ENCODE assay signal across 20 cellular contexts in the genomic region with DNA sequence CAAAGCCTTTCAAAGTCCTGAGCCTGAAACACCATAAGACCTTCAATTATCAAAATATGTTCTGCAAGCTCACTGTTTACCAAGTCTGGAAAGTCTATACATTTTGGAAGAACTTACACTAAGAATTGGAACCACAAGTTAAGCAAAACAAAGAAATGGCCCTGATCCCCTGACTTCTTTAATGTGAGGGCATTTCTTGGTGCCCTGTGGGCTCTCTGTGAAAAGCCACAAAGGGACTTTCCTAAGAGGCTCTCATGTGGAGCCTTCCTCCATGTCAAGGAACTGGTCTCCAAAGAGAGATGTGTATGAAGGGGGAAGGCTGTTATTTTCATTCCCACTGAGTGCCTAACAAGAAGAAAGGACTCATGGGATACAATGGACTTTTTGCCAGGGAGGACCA. TPM values are rescaled to one million over a fixed set of nuclear protein-coding genes. Genes with fewer than 3 reads are reported as not detected.
DNase-seq lines count a peak whose midpoint lies in the region; ATAC-seq, FAIRE-seq and TF ChIP-seq lines count a peak whose summit lies in the region.
"Had no signal": no experiment of that assay in that cellular context is flagged by ENCODE, and none has a peak within 500 bp of the region (broad histone marks: within the 10 kb centered on the region; RNA-seq: fewer than 3 reads in every experiment).

No MANE protein-coding gene starts in this region.

- peak; percentile 85 for ATAC-seq in GM12878

- RAD21 ChIA-PET in GM12878 (lab: Charles Lee; ENCODE audit: unreplicated experiment): no interaction called here

- no peak overlapping the region for H3K9ac ChIP-seq in GM12878 (ENCODE audit: control insufficient read depth, insufficient read depth, low read length)

- H3K4me1 ChIP-seq in GM12878 (ENCODE audit: control insufficient read depth, insufficient read depth, low read length): no peaks in the 10 kb centered on the region
- no peaks in the 10 kb centered on the region for H3K4me1 ChIP-seq in ovary (ENCODE audit: insufficient read depth)
- H3K4me1 ChIP-seq: Peyer's patch had no signal

- no peak for TF ChIP-seq CTCF in GM12865 (IDR thresholded peaks at IDR 0.05; ENCODE audit: insufficient read depth, low read depth, low read length, missing control alignments)
- TF ChIP-seq CTCF in GM12878 (IDR thresholded peaks at IDR 0.05 in 2 of 3, conservative IDR thresholded peaks at IDR 0.05 in 1 of 3; ENCODE audit: control insufficient read depth in 2 of 3, extremely low read depth in 1 of 3, insufficient read depth in 1 of 3, low read depth in 3 of 3, low read length in 3 of 3): no peak
- TF ChIP-seq CTCF in ovary (IDR thresholded peaks at IDR 0.05): no peak

- in situ Hi-C loops in GM12878 (cut with MboI): no loop called here

- no peak for DNase-seq in activated CD4-positive, alpha-beta T cell treated with anti-CD3 and anti-CD28 coated beads, Interleukin-2, amount 10 ng/mL, durations not matched to agents 7 days and 5 days
- no peak for DNase-seq in activated CD4-positive, alpha-beta T cell treated with anti-CD3 and anti-CD28 coated beads for 1 hour
- DNase-seq in GM12865 (ENCODE audit: low read depth) (peak; percentile 41), GM12878 (ENCODE audit: low read depth, low spot score) (no peak), ovary (no peak), NCI-H345 (lab: John Stamatoyannopoulos, UW) (no peak), DMS79 treated with DMSO at 0.1 percent for 48 hours (lab: John Stamatoyannopoulos, UW) (no peak)
- DNase-seq in activated CD4-positive, alpha-beta memory T cell treated with anti-CD3 and anti-CD28 coated beads, Interleukin-2, amount 10 ng/mL, durations not matched to agents 7 days and 5 days: peak; percentile 32
- DNase-seq: C1 segment of cervical spinal cord, COR-L47, DMS153, GOT3, NCI-H1417, NCI-H1930, NCI-H510A treated with DMSO at 0.1 percent for 48 hours, Peyer's patch had no signal

- H3K9me3 ChIP-seq in GM12878 (replicated peaks; ENCODE audit: control insufficient read depth, insufficient read depth, low read length) (no peaks in the 10 kb centered on the region), ovary (no peaks in the 10 kb centered on the region)
- H3K9me3 ChIP-seq: Peyer's patch had no signal

- H2AFZ ChIP-seq in GM12878 (ENCODE audit: control insufficient read depth, low read depth, low read length): no peak overlapping the region

- H3K27me3 ChIP-seq in GM12878 (replicated peaks in 1 of 2; ENCODE audit: control insufficient read depth in 2 of 2, insufficient read depth in 2 of 2, low read length in 1 of 2): no peaks in the 10 kb centered on the region; a peak in 1 of 4 replicates
- no peaks in the 10 kb centered on the region for H3K27me3 ChIP-seq in ovary
- H3K27me3 ChIP-seq: Peyer's patch had no signal

- no peak for TF ChIP-seq EP300 in GM12878 (IDR thresholded peaks at IDR 0.05; ENCODE audit: borderline replicate concordance in 1 of 2, control insufficient read depth in 1 of 2, low read depth in 2 of 2, low read length in 2 of 2)
- TF ChIP-seq EP300 in ovary (IDR thresholded peaks at IDR 0.05): no peak

- no peaks in the 10 kb centered on the region for H3K27me3 Mint-ChIP-seq in activated CD4-positive, alpha-beta T cell treated with anti-CD3 and anti-CD28 coated beads, Interleukin-2, amount 10 ng/mL, durations not matched to agents 7 days and 5 days
- no peaks in the 10 kb centered on the region for H3K27me3 Mint-ChIP-seq in activated CD4-positive, alpha-beta memory T cell treated with anti-CD3 and anti-CD28 coated beads, Interleukin-2, amount 10 ng/mL, durations not matched to agents 7 days and 5 days

- H3K4me3 ChIP-seq in GM12865 (ENCODE audit: low read depth, low read length): no peak overlapping the region
- no peak overlapping the region for H3K4me3 ChIP-seq in GM12878
- no peak overlapping the region for H3K4me3 ChIP-seq in ovary
- H3K4me3 ChIP-seq: Peyer's patch had no signal

- H3K36me3 ChIP-seq in GM12878 (ENCODE audit: control insufficient read depth in 2 of 2, insufficient read depth in 2 of 2, low read length in 1 of 2): no peaks in the 10 kb centered on the region
- no peaks in the 10 kb centered on the region for H3K36me3 ChIP-seq in ovary
- H3K36me3 ChIP-seq: Peyer's patch had no signal

- peaks cover 21% of the 10 kb centered on the region for H3K4me1 Mint-ChIP-seq in activated CD4-positive, alpha-beta T cell treated with anti-CD3 and anti-CD28 coated beads, Interleukin-2, amount 10 ng/mL, durations not matched to agents 7 days and 5 days
- H3K4me1 Mint-ChIP-seq in activated CD4-positive, alpha-beta memory T cell treated with anti-CD3 and anti-CD28 coated beads, Interleukin-2, amount 10 ng/mL, durations not matched to agents 7 days and 5 days: peaks cover 20% of the 10 kb centered on the region

- H3K4me3 Mint-ChIP-seq in activated CD4-positive, alpha-beta T cell treated with anti-CD3 and anti-CD28 coated beads, Interleukin-2, amount 10 ng/mL, durations not matched to agents 7 days and 5 days: no peak overlapping the region
- H3K4me3 Mint-ChIP-seq in activated CD4-positive, alpha-beta memory T cell treated with anti-CD3 and anti-CD28 coated beads, Interleukin-2, amount 10 ng/mL, durations not matched to agents 7 days and 5 days: no peak overlapping the region
- H3K4me3 Mint-ChIP-seq: IgD-negative memory B cell had no signal

- intact Hi-C loops in GM12878 (cut with micrococcal nuclease; ENCODE audit: unreplicated experiment) (no loop called here), ovary (cut with DNase I) (loop anchor here in 1 of 4 donors (5.0 kb wide), 1 partner anchor 251 kb away; no protein-coding TSS in a partner anchor)

- no peaks in the 10 kb centered on the region for H4K20me1 ChIP-seq in GM12878 (ENCODE audit: control insufficient read depth, insufficient read depth)

- TF ChIP-seq POLR2A in GM12878 (IDR thresholded peaks at IDR 0.05; ENCODE audit: low read depth, low read length) (no peak), ovary (IDR thresholded peaks at IDR 0.05) (no peak)

- no peak for FAIRE-seq in GM12878 (lab: Jason Lieb, UNC)

- no peaks in the 10 kb centered on the region for H3K36me3 Mint-ChIP-seq in activated CD4-positive, alpha-beta T cell treated with anti-CD3 and anti-CD28 coated beads, Interleukin-2, amount 10 ng/mL, durations not matched to agents 7 days and 5 days (ENCODE audit: low read depth)
- H3K36me3 Mint-ChIP-seq in activated CD4-positive, alpha-beta memory T cell treated with anti-CD3 and anti-CD28 coated beads, Interleukin-2, amount 10 ng/mL, durations not matched to agents 7 days and 5 days (ENCODE audit: low read depth): no peaks in the 10 kb centered on the region
- H3K36me3 Mint-ChIP-seq: IgD-negative memory B cell had no signal

- H3K27ac Mint-ChIP-seq in activated CD4-positive, alpha-beta T cell treated with anti-CD3 and anti-CD28 coated beads, Interleukin-2, amount 10 ng/mL, durations not matched to agents 7 days and 5 days: peak overlapping the region; percentile 3
- H3K27ac Mint-ChIP-seq in activated CD4-positive, alpha-beta memory T cell treated with anti-CD3 and anti-CD28 coated beads, Interleukin-2, amount 10 ng/mL, durations not matched to agents 7 days and 5 days: peak overlapping the region; percentile 14
- H3K27ac Mint-ChIP-seq: IgD-negative memory B cell had no signal

- H3K79me2 ChIP-seq in GM12878 (ENCODE audit: control insufficient read depth, insufficient read depth, low read length): no peaks in the 10 kb centered on the region

- no TSS peak for BruUV-seq in GM12878 (replicated peaks; lab: Mats Ljungman, UMichigan)

- SMC1A ChIA-PET in GM12878 (lab: Charles Lee; ENCODE audit: uncharacterized antibody, unreplicated experiment): no interaction called here

- CTCF ChIA-PET in activated CD4-positive, alpha-beta T cell treated with anti-CD3 and anti-CD28 coated beads, Interleukin-2, amount 10 ng/mL, durations not matched to agents 7 days and 5 days (lab: Charles Lee): interaction anchor here (1.1 kb wide), 1 partner anchor 14 kb away, joined by 4 read pairs; no protein-coding TSS in a partner anchor
- CTCF ChIA-PET in activated CD4-positive, alpha-beta memory T cell treated with anti-CD3 and anti-CD28 coated beads, Interleukin-2, amount 10 ng/mL, durations not matched to agents 7 days and 5 days (lab: Charles Lee): no interaction called here
- CTCF ChIA-PET in GM12878 (lab: Yijun Ruan, JAX): interaction anchor here (1.0 kb wide), 1 partner anchor 42 kb away, joined by 3 read pairs; no protein-coding TSS in a partner anchor

- TF ChIP-seq RAD21 in GM12878 (IDR thresholded peaks at IDR 0.05; ENCODE audit: insufficient read depth, low read depth, low read length): no peak

- no peak overlapping the region for H3K4me2 ChIP-seq in GM12878 (ENCODE audit: control insufficient read depth, insufficient read depth)

- POLR2A ChIA-PET in activated CD4-positive, alpha-beta T cell treated with anti-CD3 and anti-CD28 coated beads, Interleukin-2, amount 10 ng/mL, durations not matched to agents 7 days and 5 days (lab: Charles Lee): no interaction called here
- POLR2A ChIA-PET in activated CD4-positive, alpha-beta memory T cell treated with anti-CD3 and anti-CD28 coated beads, Interleukin-2, amount 10 ng/mL, durations not matched to agents 7 days and 5 days (lab: Charles Lee): no interaction called here
- POLR2A ChIA-PET in GM12878 (lab: Charles Lee): no interaction called here

- no peaks in the 10 kb centered on the region for H3K9me3 Mint-ChIP-seq in activated CD4-positive, alpha-beta T cell treated with anti-CD3 and anti-CD28 coated beads, Interleukin-2, amount 10 ng/mL, durations not matched to agents 7 days and 5 days
- H3K9me3 Mint-ChIP-seq in activated CD4-positive, alpha-beta memory T cell treated with anti-CD3 and anti-CD28 coated beads, Interleukin-2, amount 10 ng/mL, durations not matched to agents 7 days and 5 days: no peaks in the 10 kb centered on the region
- H3K9me3 Mint-ChIP-seq: IgD-negative memory B cell had no signal

- H3K27ac ChIP-seq in GM12878 (ENCODE audit: control insufficient read depth, insufficient read depth) (no peak overlapping the region), ovary (no peak overlapping the region)
- H3K27ac ChIP-seq: Peyer's patch had no signal

RNA-seq across cellular contexts. Expression of gene MYH6, which starts 13.5 kb away (rescaled TPM):
- total RNA-seq in activated CD4-positive, alpha-beta T cell treated with anti-CD3 and anti-CD28 coated beads, Interleukin-2, amount 10 ng/mL, durations not matched to agents 7 days and 5 days: under 1 TPM; 0.07 to 0.08 TPM
- under 1 TPM; 0.08 to 0.10 TPM for total RNA-seq in activated CD4-positive, alpha-beta memory T cell treated with anti-CD3 and anti-CD28 coated beads, Interleukin-2, amount 10 ng/mL, durations not matched to agents 7 days and 5 days
- total RNA-seq in GM12878 (2013; cell fraction: nucleolus; rRNA removed): not detected in 2 replicates
- total RNA-seq in GM12878 (2014; rRNA removed): not detected in 2 replicates
- not detected in 2 replicates for total RNA-seq in GM12878 (2014; rRNA removed; fragmentation: Illumina TruSeq; extraction: Trizol)
- total RNA-seq in GM12878 (2021): not detected in 2 replicates
- not detected for polyA plus RNA-seq in GM12878 (2011; ENCODE audit: low read depth)
- 0.05 and 0.06 TPM in 2 replicates for polyA plus RNA-seq in GM12878 (2011; rRNA removed)
- polyA plus RNA-seq in GM12878 (2011; cell fraction: cytosol; rRNA removed): 0.08 and 0.12 TPM in 2 replicates
- polyA plus RNA-seq in GM12878 (2011; cell fraction: nucleus; rRNA removed): 0.26 and 0.27 TPM in 2 replicates
- not detected in 2 replicates for polyA plus RNA-seq in GM12878 (2012)
- polyA plus RNA-seq in GM12878 (2014; fragmentation: Illumina TruSeq; extraction: Trizol): 0.01 TPM in 1 of 2 replicates, not detected in the other
- polyA plus RNA-seq in GM12878 (2014; fragmentation: Nextera tagmentation; extraction: Ambion mirVana): not detected
- polyA plus RNA-seq in GM12878 (2014; rRNA removed): not detected in 2 replicates
- polyA plus RNA-seq in GM12878 (2016; fragmentation: Nextera tagmentation; extraction: Ambion mirVana): under 1 TPM in 1 of 2 experiments, not detected in 1; 0.84 TPM
- polyA minus RNA-seq in GM12878 (2011; rRNA and poly(A)+ RNA removed): not detected in 2 replicates
- not detected in 2 replicates for polyA minus RNA-seq in GM12878 (2011; cell fraction: cytosol; rRNA and poly(A)+ RNA removed)
- not detected in 2 replicates for polyA minus RNA-seq in GM12878 (2011; cell fraction: nucleus; rRNA and poly(A)+ RNA removed)
- 1 to 10 TPM in 1 of 7 donors, under 1 TPM in 3, not detected in 3; 0.07 to 1.1 (median 0.74) TPM for total RNA-seq in ovary
- under 1 TPM in 1 of 2 donors, not detected in 1; 0.31 TPM for polyA plus RNA-seq in ovary
- total RNA-seq: A172, HT1080, LHCN-M2, Peyer's patch had no signal
- polyA plus RNA-seq: IgD-negative memory B cell had no signal

RNA-seq across cellular contexts. Expression of gene MYH7, which starts 13.9 kb away (rescaled TPM):
- total RNA-seq in activated CD4-positive, alpha-beta T cell treated with anti-CD3 and anti-CD28 coated beads, Interleukin-2, amount 10 ng/mL, durations not matched to agents 7 days and 5 days: under 1 TPM; 0.04 to 0.07 TPM
- total RNA-seq in activated CD4-positive, alpha-beta memory T cell treated with anti-CD3 and anti-CD28 coated beads, Interleukin-2, amount 10 ng/mL, durations not matched to agents 7 days and 5 days: under 1 TPM in 1 of 2 experiments, not detected in 1; 0.05 TPM
- not detected in 2 replicates for total RNA-seq in GM12878 (2013; cell fraction: nucleolus; rRNA removed)
- total RNA-seq in GM12878 (2014; rRNA removed) (0.05 TPM in 1 of 2 replicates, not detected in the other), GM12878 (2014; rRNA removed; fragmentation: Illumina TruSeq; extraction: Trizol) (0.04 and 0.05 TPM in 2 replicates), GM12878 (2021) (0.10 and 0.11 TPM in 2 replicates), ovary (1 to 10 TPM in 1 of 7 donors, under 1 TPM in 2, not detected in 4; 0.92 to 1.1 (median 0.96) TPM)
- 0.13 TPM for polyA plus RNA-seq in GM12878 (2011; ENCODE audit: low read depth)
- polyA plus RNA-seq in GM12878 (2011; rRNA removed) (0.01 TPM in 1 of 2 replicates, not detected in the other), GM12878 (2014; fragmentation: Illumina TruSeq; extraction: Trizol) (0.04 TPM in 1 of 2 replicates, not detected in the other), GM12878 (2014; fragmentation: Nextera tagmentation; extraction: Ambion mirVana) (not detected), GM12878 (2014; rRNA removed) (0.09 TPM in 2 replicates), GM12878 (2016; fragmentation: Nextera tagmentation; extraction: Ambion mirVana) (under 1 TPM; 0.05 TPM), ovary (under 1 TPM in 1 of 2 donors, not detected in 1; 0.93 TPM)
- 0.01 and 0.02 TPM in 2 replicates for polyA plus RNA-seq in GM12878 (2011; cell fraction: cytosol; rRNA removed)
- 0.01 TPM in 1 of 2 replicates, not detected in the other for polyA plus RNA-seq in GM12878 (2011; cell fraction: nucleus; rRNA removed)
- 0.04 and 0.11 TPM in 2 replicates for polyA plus RNA-seq in GM12878 (2012)
- 0.07 TPM in 1 of 2 replicates, not detected in the other for polyA minus RNA-seq in GM12878 (2011; rRNA and poly(A)+ RNA removed)
- not detected in 2 replicates for polyA minus RNA-seq in GM12878 (2011; cell fraction: cytosol; rRNA and poly(A)+ RNA removed)
- under 0.01 TPM in 1 of 2 replicates, not detected in the other for polyA minus RNA-seq in GM12878 (2011; cell fraction: nucleus; rRNA and poly(A)+ RNA removed)
- total RNA-seq: A172, HT1080 had no signal
- polyA plus RNA-seq: IgD-negative memory B cell had no signal

RNA-seq across cellular contexts. Expression of gene CMTM5, which starts 44.7 kb away (rescaled TPM):
- not detected for total RNA-seq in activated CD4-positive, alpha-beta T cell treated with anti-CD3 and anti-CD28 coated beads, Interleukin-2, amount 10 ng/mL, durations not matched to agents 7 days and 5 days
- total RNA-seq in activated CD4-positive, alpha-beta memory T cell treated with anti-CD3 and anti-CD28 coated beads, Interleukin-2, amount 10 ng/mL, durations not matched to agents 7 days and 5 days: not detected
- not detected in 2 replicates for total RNA-seq in GM12878 (2013; cell fraction: nucleolus; rRNA removed)
- total RNA-seq in GM12878 (2014; rRNA removed) (not detected in 2 replicates), GM12878 (2014; rRNA removed; fragmentation: Illumina TruSeq; extraction: Trizol) (not detected in 2 replicates), GM12878 (2021) (not detected in 2 replicates), ovary (under 1 TPM in 1 of 7 donors, not detected in 6; 0.48 TPM)
- polyA plus RNA-seq in GM12878 (2011; ENCODE audit: low read depth): not detected
- polyA plus RNA-seq in GM12878 (2011; rRNA removed) (not detected in 2 replicates), GM12878 (2014; fragmentation: Illumina TruSeq; extraction: Trizol) (not detected in 2 replicates), GM12878 (2014; fragmentation: Nextera tagmentation; extraction: Ambion mirVana) (not detected), GM12878 (2014; rRNA removed) (not detected in 2 replicates), GM12878 (2016; fragmentation: Nextera tagmentation; extraction: Ambion mirVana) (not detected), ovary (1 to 10 TPM in 1 of 2 donors, under 1 TPM in 1; 0.16 to 1.1 TPM)
- polyA plus RNA-seq in GM12878 (2011; cell fraction: cytosol; rRNA removed): not detected in 2 replicates
- polyA plus RNA-seq in GM12878 (2011; cell fraction: nucleus; rRNA removed): not detected in 2 replicates
- polyA plus RNA-seq in GM12878 (2012): not detected in 2 replicates
- not detected in 2 replicates for polyA minus RNA-seq in GM12878 (2011; rRNA and poly(A)+ RNA removed)
- polyA minus RNA-seq in GM12878 (2011; cell fraction: cytosol; rRNA and poly(A)+ RNA removed): not detected in 2 replicates
- polyA minus RNA-seq in GM12878 (2011; cell fraction: nucleus; rRNA and poly(A)+ RNA removed): not detected in 2 replicates
- total RNA-seq: A172, LHCN-M2, Peyer's patch had no signal

RNA-seq across cellular contexts. Expression of gene NGDN, which starts 47.9 kb away (rescaled TPM):
- 10 to 100 TPM; 46.4 to 47.3 TPM for total RNA-seq in activated CD4-positive, alpha-beta T cell treated with anti-CD3 and anti-CD28 coated beads, Interleukin-2, amount 10 ng/mL, durations not matched to agents 7 days and 5 days
- total RNA-seq in activated CD4-positive, alpha-beta memory T cell treated with anti-CD3 and anti-CD28 coated beads, Interleukin-2, amount 10 ng/mL, durations not matched to agents 7 days and 5 days: 10 to 100 TPM; 34.8 to 39.0 TPM
- total RNA-seq in GM12878 (2013; cell fraction: nucleolus; rRNA removed): 69.7 and 75.0 TPM in 2 replicates
- total RNA-seq in GM12878 (2014; rRNA removed) (48.7 and 49.6 TPM in 2 replicates), GM12878 (2014; rRNA removed; fragmentation: Illumina TruSeq; extraction: Trizol) (62.6 and 64.3 TPM in 2 replicates), GM12878 (2021) (38.2 and 40.4 TPM in 2 replicates), ovary (10 to 100 TPM; 32.9 to 51.6 (median 38.4) TPM)
- 47.4 TPM for polyA plus RNA-seq in GM12878 (2011; ENCODE audit: low read depth)
- polyA plus RNA-seq in GM12878 (2011; rRNA removed) (78.5 and 86.6 TPM in 2 replicates), GM12878 (2014; fragmentation: Illumina TruSeq; extraction: Trizol) (62.3 and 71.9 TPM in 2 replicates), GM12878 (2014; fragmentation: Nextera tagmentation; extraction: Ambion mirVana) (100 to 1,000 TPM; 146 to 163 TPM), GM12878 (2014; rRNA removed) (54.9 and 56.6 TPM in 2 replicates), GM12878 (2016; fragmentation: Nextera tagmentation; extraction: Ambion mirVana) (10 to 100 TPM; 80.9 to 90.0 TPM), ovary (10 to 100 TPM; 48.5 to 57.5 TPM)
- 38.0 and 41.1 TPM in 2 replicates for polyA plus RNA-seq in GM12878 (2011; cell fraction: cytosol; rRNA removed)
- 67.9 and 77.9 TPM in 2 replicates for polyA plus RNA-seq in GM12878 (2011; cell fraction: nucleus; rRNA removed)
- polyA plus RNA-seq in GM12878 (2012): 38.3 and 54.6 TPM in 2 replicates
- 32.9 and 46.6 TPM in 2 replicates for polyA minus RNA-seq in GM12878 (2011; rRNA and poly(A)+ RNA removed)
- polyA minus RNA-seq in GM12878 (2011; cell fraction: cytosol; rRNA and poly(A)+ RNA removed): 11.8 and 16.5 TPM in 2 replicates
- polyA minus RNA-seq in GM12878 (2011; cell fraction: nucleus; rRNA and poly(A)+ RNA removed): 42.9 and 54.5 TPM in 2 replicates

RNA-seq across cellular contexts. Expression of gene IL25, which starts 49.0 kb away (rescaled TPM):
- not detected for total RNA-seq in activated CD4-positive, alpha-beta T cell treated with anti-CD3 and anti-CD28 coated beads, Interleukin-2, amount 10 ng/mL, durations not matched to agents 7 days and 5 days
- total RNA-seq in activated CD4-positive, alpha-beta memory T cell treated with anti-CD3 and anti-CD28 coated beads, Interleukin-2, amount 10 ng/mL, durations not matched to agents 7 days and 5 days: not detected
- not detected in 2 replicates for total RNA-seq in GM12878 (2013; cell fraction: nucleolus; rRNA removed)
- total RNA-seq in GM12878 (2014; rRNA removed) (not detected in 2 replicates), GM12878 (2014; rRNA removed; fragmentation: Illumina TruSeq; extraction: Trizol) (not detected in 2 replicates), GM12878 (2021) (not detected in 2 replicates), ovary (not detected)
- not detected for polyA plus RNA-seq in GM12878 (2011; ENCODE audit: low read depth)
- polyA plus RNA-seq in GM12878 (2011; rRNA removed) (not detected in 2 replicates), GM12878 (2014; fragmentation: Illumina TruSeq; extraction: Trizol) (not detected in 2 replicates), GM12878 (2014; fragmentation: Nextera tagmentation; extraction: Ambion mirVana) (not detected), GM12878 (2014; rRNA removed) (not detected in 2 replicates), GM12878 (2016; fragmentation: Nextera tagmentation; extraction: Ambion mirVana) (not detected), ovary (not detected)
- not detected in 2 replicates for polyA plus RNA-seq in GM12878 (2011; cell fraction: cytosol; rRNA removed)
- not detected in 2 replicates for polyA plus RNA-seq in GM12878 (2011; cell fraction: nucleus; rRNA removed)
- not detected in 2 replicates for polyA plus RNA-seq in GM12878 (2012)
- polyA minus RNA-seq in GM12878 (2011; rRNA and poly(A)+ RNA removed): not detected in 2 replicates
- not detected in 2 replicates for polyA minus RNA-seq in GM12878 (2011; cell fraction: cytosol; rRNA and poly(A)+ RNA removed)
- not detected in 2 replicates for polyA minus RNA-seq in GM12878 (2011; cell fraction: nucleus; rRNA and poly(A)+ RNA removed)
- total RNA-seq: A172, HT1080, LHCN-M2, Peyer's patch had no signal
- polyA plus RNA-seq: IgD-negative memory B cell had no signal

Comparison
In these comparisons a context has a peak if more than half of its experiments do, and no peak if none do; other contexts are left out.
1. DNase-seq: peak in GM12865 (single experiment) and activated CD4-positive, alpha-beta memory T cell treated with anti-CD3 and anti-CD28 coated beads, Interleukin-2, amount 10 ng/mL, durations not matched to agents 7 days and 5 days (single experiment); none in activated CD4-positive, alpha-beta T cell treated with anti-CD3 and anti-CD28 coated beads, Interleukin-2, amount 10 ng/mL, durations not matched to agents 7 days and 5 days (single experiment), activated CD4-positive, alpha-beta T cell treated with anti-CD3 and anti-CD28 coated beads for 1 hour (single experiment), GM12878 (single experiment), ovary (0 of 5), NCI-H345 (single experiment) and DMS79 treated with DMSO at 0.1 percent for 48 hours (single experiment).